Comparison of ENCODE assay signal across 12 cellular contexts in genomic region chr17:52147872-52148271, GRCh38. TPM values are rescaled to one million over a fixed set of nuclear protein-coding genes. Genes with fewer than 3 reads are reported as not detected.
DNase-seq lines count a peak whose midpoint lies in the region; ATAC-seq and TF ChIP-seq lines count a peak whose summit lies in the region.
"Had no signal": no experiment of that assay in that cellular context is flagged by ENCODE, and none has a peak within 500 bp of the region (broad histone marks: within the 10 kb centered on the region; RNA-seq: fewer than 3 reads in every experiment).

No MANE protein-coding gene starts in this region.

- H3K36me3 ChIP-seq in PC-3 (ENCODE audit: low read depth, low read length) (no peaks in the 10 kb centered on the region), mesenchymal stem cell (ENCODE audit: control insufficient read depth in 1 of 2, insufficient read depth in 2 of 2, low read depth in 1 of 2, low read length in 2 of 2) (no peaks in the 10 kb centered on the region), neural progenitor cell (no peaks in the 10 kb centered on the region)

- H4K20me1 ChIP-seq in PC-3 (ENCODE audit: low read length) (no peaks in the 10 kb centered on the region), neural progenitor cell (ENCODE audit: low read depth) (no peaks in the 10 kb centered on the region)

- H3K9me3 ChIP-seq in PC-3 (ENCODE audit: low read length) (no peaks in the 10 kb centered on the region), mesenchymal stem cell (ENCODE audit: control insufficient read depth, low read length) (no peaks in the 10 kb centered on the region), neural progenitor cell (ENCODE audit: low read depth) (no peaks in the 10 kb centered on the region)

- H3K79me2 ChIP-seq in PC-3 (ENCODE audit: low read length) (no peaks in the 10 kb centered on the region), neural progenitor cell (ENCODE audit: low read depth) (no peaks in the 10 kb centered on the region)

- no peak overlapping the region for H2BK5ac ChIP-seq in mesenchymal stem cell (ENCODE audit: low read depth, low read length, poor library complexity, severe bottlenecking)

- peak overlapping the region; percentile 34 for H3K4me2 ChIP-seq in PC-3 (ENCODE audit: low read length)
- no peak overlapping the region for H3K4me2 ChIP-seq in mesenchymal stem cell (ENCODE audit: low read length, poor library complexity, severe bottlenecking)
- H3K4me2 ChIP-seq in neural progenitor cell = no peak overlapping the region

- POLR2A ChIA-PET in PC-3 (lab: Charles Lee; ENCODE audit: unreplicated experiment) = no interaction called here

- H3F3A ChIP-seq in PC-3 (ENCODE audit: low read length, unreplicated experiment) (peaks cover 7% of the 10 kb centered on the region), neural progenitor cell (ENCODE audit: low read depth) (peaks cover 7% of the 10 kb centered on the region)

- BruUV-seq in PC-3 (replicated peaks; lab: Mats Ljungman, UMichigan) = no TSS peak

- H2BK120ac ChIP-seq in mesenchymal stem cell (ENCODE audit: low read depth, low read length) = no peak overlapping the region

- H4K91ac ChIP-seq in mesenchymal stem cell (ENCODE audit: low read length) = no peak overlapping the region

- no peak overlapping the region for H3K4me3 ChIP-seq in PC-3 (ENCODE audit: low read length)
- H3K4me3 ChIP-seq in mesenchymal stem cell (ENCODE audit: insufficient read depth in 1 of 2, low read depth in 1 of 2, low read length in 2 of 2) = no peak overlapping the region
- no peak overlapping the region for H3K4me3 ChIP-seq in neural progenitor cell

- H3K4me1 ChIP-seq in PC-3 (ENCODE audit: insufficient read depth, low read length) (peaks cover 42% of the 10 kb centered on the region), mesenchymal stem cell (ENCODE audit: control insufficient read depth, insufficient read depth, low read depth, low read length) (no peaks in the 10 kb centered on the region), neural progenitor cell (peaks cover 14% of the 10 kb centered on the region)

- H3K9me2 ChIP-seq in PC-3 (replicated peaks; ENCODE audit: low read length) = no peaks in the 10 kb centered on the region

- H3K9ac ChIP-seq in PC-3 (ENCODE audit: low read length) = peak overlapping the region; percentile 23; the same call in 1 of the 2 replicates
- H3K9ac ChIP-seq in mesenchymal stem cell (ENCODE audit: low read length) = no peak overlapping the region
- H3K9ac ChIP-seq in neural progenitor cell = no peak overlapping the region

- H3K27ac Mint-ChIP-seq in neural progenitor cell = no peak overlapping the region

- no peaks in the 10 kb centered on the region for H3K36me3 Mint-ChIP-seq in neural progenitor cell

- H3K27me3 ChIP-seq in PC-3 (ENCODE audit: low read length) (no peaks in the 10 kb centered on the region), mesenchymal stem cell (ENCODE audit: control insufficient read depth in 1 of 2, insufficient read depth in 1 of 2, low read length in 2 of 2) (no peaks in the 10 kb centered on the region), neural progenitor cell (peaks cover 12% of the 10 kb centered on the region)

- no peak overlapping the region for H2AFZ ChIP-seq in PC-3 (ENCODE audit: low read length)
- H2AFZ ChIP-seq in mesenchymal stem cell (ENCODE audit: low read depth, low read length) = no peak overlapping the region
- H2AFZ ChIP-seq in neural progenitor cell (replicated peaks) = no peak overlapping the region

- TF ChIP-seq CTCF in PC-3 (conservative IDR thresholded peaks at IDR 0.05; ENCODE audit: low read depth, low read length) (no peak), neural progenitor cell (IDR thresholded peaks at IDR 0.05) (no peak)

- no peak overlapping the region for H3K4ac ChIP-seq in mesenchymal stem cell (ENCODE audit: low read depth in 1 of 2, low read length in 2 of 2)

- no peak overlapping the region for H3K23ac ChIP-seq in mesenchymal stem cell (ENCODE audit: low read length in 2 of 2)

- ATAC-seq in HG02938 (IDR thresholded peaks at IDR 0.05; ENCODE audit: unreplicated experiment) (peak; percentile 78), PC-3 (no peak)

- intact Hi-C loops in PC-3 (cut with micrococcal nuclease) = no loop called here

- H3K4me3 Mint-ChIP-seq in neural progenitor cell = no peak overlapping the region

- H3K4me1 Mint-ChIP-seq in neural progenitor cell = peaks cover 10% of the 10 kb centered on the region

- no peaks in the 10 kb centered on the region for H3K79me1 ChIP-seq in mesenchymal stem cell (replicated peaks; ENCODE audit: low read length, poor library complexity, severe bottlenecking)

- no peak overlapping the region for H3K18ac ChIP-seq in mesenchymal stem cell (ENCODE audit: low read depth in 1 of 2, low read length in 2 of 2)

- no peaks in the 10 kb centered on the region for H3K9me3 Mint-ChIP-seq in neural progenitor cell

- H3K14ac ChIP-seq in mesenchymal stem cell (ENCODE audit: low read length in 2 of 2) = no peak overlapping the region

- peak overlapping the region; percentile 79 for H3K27ac ChIP-seq in PC-3 (ENCODE audit: low read length)
- H3K27ac ChIP-seq in mesenchymal stem cell (ENCODE audit: low read length, poor library complexity, severe bottlenecking) = no peak overlapping the region
- no peak overlapping the region for H3K27ac ChIP-seq in neural progenitor cell

- no peaks in the 10 kb centered on the region for H3K27me3 Mint-ChIP-seq in neural progenitor cell (ENCODE audit: insufficient read depth, low read depth)

- DNase-seq in NOMO-1 treated with DMSO at 0.1 percent for 48 hours (lab: John Stamatoyannopoulos, UW; ENCODE audit: unreplicated experiment) = peak; percentile 19
- DNase-seq in NOMO-1 treated with dmso at 0.1 percent for 144 hours (lab: John Stamatoyannopoulos, UW; ENCODE audit: unreplicated experiment) = no peak
- peak; percentile 36 for DNase-seq in PC-3
- DNase-seq in mesenchymal stem cell = peak; percentile 55
- DNase-seq in GM19240 (ENCODE audit: insufficient read length, low spot score) = no peak
- DNase-seq in neural progenitor cell (ENCODE audit: low spot score) = no peak
- no peak for DNase-seq in DMS114 treated with DMSO at 0.1 percent for 48 hours (lab: John Stamatoyannopoulos, UW; ENCODE audit: unreplicated experiment)
- DNase-seq: islet precursor cell, NCI-H1417 had no signal

- no peak overlapping the region for H2BK15ac ChIP-seq in mesenchymal stem cell (ENCODE audit: low read depth, poor library complexity, severe bottlenecking)

- H2BK12ac ChIP-seq in mesenchymal stem cell (ENCODE audit: low read length in 2 of 2) = no peak overlapping the region

- CTCF ChIA-PET in PC-3 (lab: Charles Lee) = no interaction called here

- no peak overlapping the region for H2AK5ac ChIP-seq in mesenchymal stem cell (ENCODE audit: low read length, severe bottlenecking)

- no peak overlapping the region for H4K8ac ChIP-seq in mesenchymal stem cell (ENCODE audit: low read length)

RNA-seq across cellular contexts. Expression of gene CA10, which starts 10.6 kb away (rescaled TPM):
- total RNA-seq in PC-3 (2014; rRNA removed) = not detected in 2 replicates
- polyA plus RNA-seq in mesenchymal stem cell (2013, experiment 1 of 2) = 0.01 TPM
- polyA plus RNA-seq in mesenchymal stem cell (2013, experiment 2 of 2) = not detected
- 0.22 and 0.65 TPM in 2 replicates for total RNA-seq in neural progenitor cell (ENCODE audit: low replicate concordance)
- total RNA-seq: pulmonary artery endothelial cell, SK-MEL-5 had no signal

Comparison
In these comparisons a context has a peak if more than half of its experiments do, and no peak if none do; other contexts are left out.
1. DNase-seq: peak in NOMO-1 treated with DMSO at 0.1 percent for 48 hours (single experiment), PC-3 (single experiment) and mesenchymal stem cell (single experiment); none in NOMO-1 treated with dmso at 0.1 percent for 144 hours (single experiment), GM19240 (single experiment), neural progenitor cell (single experiment) and DMS114 treated with DMSO at 0.1 percent for 48 hours (single experiment).